Comparison of ENCODE assay signal across 1 cellular context in genomic region chr7:50270531-50271018, GRCh38.
TF ChIP-seq lines count a peak whose summit lies in the region.

No MANE protein-coding gene starts in this region.

TF ChIP-seq in GM12878, 131 proteins besides CTCF, POLR2A, EP300 and RAD21 (continued from another document):
- no peak for TF ChIP-seq USF1 (IDR thresholded peaks at IDR 0.05; ENCODE audit: borderline replicate concordance, extremely low read length, insufficient read depth, low read depth, low read length)
- no peak for TF ChIP-seq ZNF24 (IDR thresholded peaks at IDR 0.05)
- TF ChIP-seq KLF5 (IDR thresholded peaks at IDR 0.05; ENCODE audit: partially characterized antibody): peak; percentile 81
- TF ChIP-seq RAD51 (IDR thresholded peaks at IDR 0.05): peak; percentile 59; the same call in 1 of the 2 replicates
- TF ChIP-seq RUNX3 (IDR thresholded peaks at IDR 0.05; ENCODE audit: low read length): peak; percentile 95
- no peak for TF ChIP-seq ASH2L (IDR thresholded peaks at IDR 0.05; ENCODE audit: borderline replicate concordance, low read depth)
- peak in 1 of 2 experiments; percentile 73; a peak in 1 of 4 replicates for TF ChIP-seq CEBPB (IDR thresholded peaks at IDR 0.05; ENCODE audit: borderline replicate concordance in 1 of 2, low read depth in 2 of 2, low read length in 2 of 2)
- TF ChIP-seq NFXL1 (IDR thresholded peaks at IDR 0.05; ENCODE audit: borderline replicate concordance): no peak
- TF ChIP-seq ATF7 (IDR thresholded peaks at IDR 0.05; ENCODE audit: low read depth): peak; percentile 58; the same call in 1 of the 2 replicates
